In the genomic region with DNA sequence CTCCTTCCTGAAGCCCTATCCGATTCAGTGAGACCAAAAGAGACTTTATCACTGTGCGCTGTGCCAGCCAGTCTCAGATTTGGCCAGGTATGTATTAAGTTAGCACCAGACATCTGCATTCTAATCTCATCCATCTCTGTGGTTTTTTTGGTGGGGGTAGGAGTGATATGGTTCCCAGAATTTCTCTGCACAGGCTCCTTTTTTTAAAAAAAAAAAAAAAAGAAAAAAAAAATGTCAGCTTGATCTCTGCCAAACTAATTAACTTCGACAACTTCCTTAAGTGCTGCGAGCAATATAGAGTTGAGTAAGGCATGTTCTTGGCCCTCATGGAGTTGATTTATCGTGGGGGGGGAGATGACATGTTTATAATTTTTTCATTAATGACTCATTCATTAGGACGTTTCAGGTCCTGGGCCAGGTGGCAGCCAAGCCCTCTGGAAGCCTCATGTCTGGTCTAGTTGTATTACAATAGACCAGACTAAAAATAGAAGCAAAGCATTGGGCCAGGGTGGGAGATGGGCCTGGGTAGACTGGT, we compare ENCODE assay signal across 10 cellular contexts. TPM values are rescaled to one million over a fixed set of nuclear protein-coding genes. Genes with fewer than 3 reads are reported as not detected.
A peak's percentile ranks its signal among the peaks of the same experiment; 100 is the strongest.
DNase-seq lines count a peak whose midpoint lies in the region; ATAC-seq lines count a peak whose summit lies in the region.
"Had no signal": no experiment of that assay in that cellular context is flagged by ENCODE, and none has a peak within 500 bp of the region (broad histone marks: within the 10 kb centered on the region; RNA-seq: fewer than 3 reads in every experiment).

No MANE protein-coding gene starts in this region.

- H3K27me3 ChIP-seq in ACC112 (ENCODE audit: insufficient read depth, low read length) (no peaks in the 10 kb centered on the region), SJCRH30 (no peaks in the 10 kb centered on the region)
- H3K27me3 ChIP-seq: SJSA1 had no signal

- no peak for ATAC-seq in naive thymus-derived CD8-positive, alpha-beta T cell
- no peak for ATAC-seq in HG03139 (IDR thresholded peaks at IDR 0.05; ENCODE audit: unreplicated experiment)
- ATAC-seq in GM19351 (IDR thresholded peaks at IDR 0.05; ENCODE audit: unreplicated experiment): no peak

- peak overlapping the region in 7 of 10 donors; percentile 0 to 71 (median 42) for H3K4me3 Mint-ChIP-seq in naive thymus-derived CD8-positive, alpha-beta T cell

- no peaks in the 10 kb centered on the region for H3K9me3 ChIP-seq in SJCRH30 (replicated peaks)
- H3K9me3 ChIP-seq: SJSA1 had no signal

- H3K27ac ChIP-seq in ACC112 (ENCODE audit: low read depth, low read length): peak overlapping the region; percentile 84
- peak overlapping the region; percentile 85 for H3K27ac ChIP-seq in cingulate gyrus (ENCODE audit: low read depth, low read length)
- H3K27ac ChIP-seq in SJCRH30: no peak overlapping the region
- H3K27ac ChIP-seq: SJSA1 had no signal

- peak overlapping the region; percentile 39 for H2AFZ ChIP-seq in ACC112 (ENCODE audit: low read length, unreplicated experiment)

- H3K36me3 Mint-ChIP-seq in naive thymus-derived CD8-positive, alpha-beta T cell: peaks cover 0 to 4% (median 0%) of the 10 kb centered on the region in 3 donors

- peak overlapping the region in 4 of 10 donors; percentile 40 to 69 (median 66) for H3K27ac Mint-ChIP-seq in naive thymus-derived CD8-positive, alpha-beta T cell

- peak; percentile 61 for DNase-seq in NCI-H1105 (lab: John Stamatoyannopoulos, UW)
- no peak for DNase-seq in naive thymus-derived CD8-positive, alpha-beta T cell
- DNase-seq in dedifferentiated amniotic fluid mesenchymal stem cell (ENCODE audit: extremely low spot score): no peak
- DNase-seq in SJCRH30: no peak
- DNase-seq: activated gamma-delta T cell treated with Interleukin-2 at 50 U/mL for 16 hours had no signal

- peaks cover 42 to 90% (median 79%) of the 10 kb centered on the region in 4 donors for H3K4me1 Mint-ChIP-seq in naive thymus-derived CD8-positive, alpha-beta T cell

- H3K36me3 ChIP-seq in ACC112 (ENCODE audit: insufficient read depth, low read length): no peaks in the 10 kb centered on the region
- H3K36me3 ChIP-seq in SJCRH30: no peaks in the 10 kb centered on the region
- H3K36me3 ChIP-seq: SJSA1 had no signal

- H3K4me3 ChIP-seq in ACC112 (ENCODE audit: low read depth, low read length): peak overlapping the region; percentile 48; the same call in 1 of the 2 replicates
- H3K4me3 ChIP-seq in SJCRH30: no peak overlapping the region
- H3K4me3 ChIP-seq: SJSA1 had no signal

- POLR2A ChIA-PET in naive thymus-derived CD8-positive, alpha-beta T cell (lab: Charles Lee): no interaction called here

- H3K27me3 Mint-ChIP-seq in naive thymus-derived CD8-positive, alpha-beta T cell: peaks cover 0 to 6% (median 0%) of the 10 kb centered on the region in 5 donors

- H3K4me1 ChIP-seq in ACC112 (ENCODE audit: control insufficient read depth, insufficient read depth, low read length, unreplicated experiment) (peaks cover 33% of the 10 kb centered on the region), SJCRH30 (no peaks in the 10 kb centered on the region)
- H3K4me1 ChIP-seq: SJSA1 had no signal

- H3K79me2 ChIP-seq in ACC112 (ENCODE audit: control insufficient read depth, insufficient read depth, low read length, unreplicated experiment): peaks cover 32% of the 10 kb centered on the region

- peaks cover 0 to 5% (median 0%) of the 10 kb centered on the region in 9 donors for H3K9me3 Mint-ChIP-seq in naive thymus-derived CD8-positive, alpha-beta T cell

RNA-seq across cellular contexts. Expression of a gene that starts 12.9 kb away (rescaled TPM):
- total RNA-seq in naive thymus-derived CD8-positive, alpha-beta T cell: 10 to 100 TPM; 12.4 to 12.9 TPM
- polyA plus RNA-seq in naive thymus-derived CD8-positive, alpha-beta T cell: 10 to 100 TPM in 2 of 3 donors, 1 to 10 TPM in 1; 9.3 to 11.8 (median 10.2) TPM
- 3.4 and 4.3 TPM in 2 replicates for total RNA-seq in SJCRH30 (2014; rRNA removed; shearing (Covaris generic))
- total RNA-seq: SJSA1 had no signal
